In the genomic region with DNA sequence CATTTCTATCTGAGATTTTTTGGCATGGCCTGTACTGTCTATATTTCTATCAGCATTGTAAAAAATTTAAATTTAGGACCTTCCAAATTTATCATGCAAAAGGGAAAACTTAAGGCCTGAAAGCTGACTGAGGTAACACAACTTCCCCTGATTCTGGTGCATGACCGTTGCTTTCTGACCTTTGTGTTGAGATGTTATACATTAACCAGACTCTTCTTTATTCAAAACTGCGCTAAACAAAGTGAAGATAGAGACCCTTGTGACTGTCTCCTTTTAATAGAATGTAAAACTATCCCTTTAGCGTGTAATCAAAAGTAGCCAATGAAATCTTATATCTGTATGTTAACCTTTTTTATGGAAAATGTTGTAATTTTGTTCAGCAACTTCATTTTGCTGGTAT, we compare ENCODE assay signal across 12 cellular contexts. TPM values are rescaled to one million over a fixed set of nuclear protein-coding genes. Genes with fewer than 3 reads are reported as not detected.
"Had no signal": no experiment of that assay in that cellular context is flagged by ENCODE, and none has a peak within 500 bp of the region (broad histone marks: within the 10 kb centered on the region; RNA-seq: fewer than 3 reads in every experiment).

No MANE protein-coding gene starts in this region.

RNA-seq across cellular contexts. Expression of a gene that starts 1.9 kb away (rescaled TPM):
- total RNA-seq: activated B cell treated with CpG ODN at 0.5 μM for 24 hours; activated CD4-positive, alpha-beta memory T cell treated with anti-CD3 and anti-CD28 coated beads for 36 hours; activated CD4-positive, alpha-beta memory T cell treated with anti-CD3 and anti-CD28 coated beads, Interleukin-2, amount 10 ng/mL, durations not matched to agents 7 days and 5 days; activated CD4-positive, alpha-beta T cell treated with anti-CD3 and anti-CD28 coated beads for 36 hours; activated CD4-positive, alpha-beta T cell treated with anti-CD3 and anti-CD28 coated beads, Interleukin-2, amount 10 ng/mL, durations not matched to agents 24 days and 14 days; activated CD4-positive, alpha-beta T cell treated with anti-CD3 and anti-CD28 coated beads, Interleukin-2, amount 10 ng/mL, durations not matched to agents 7 days and 5 days; activated CD8-positive, alpha-beta memory T cell treated with anti-CD3 and anti-CD28 coated beads for 36 hours; activated CD8-positive, alpha-beta T cell treated with anti-CD3 and anti-CD28 coated beads for 36 hours; activated CD8-positive, alpha-beta T cell treated with anti-CD3 and anti-CD28 coated beads, Interleukin-2, amount 10 ng/mL, durations not matched to agents 7 days and 5 days; T-helper 1 cell treated with Interleukin-12 subunit alpha and Interleukin-12 subunit beta and Interleukin-4 antibody, amounts not matched to agents 30 ng/mL and 1 ng/mL, for 36 hours; T-helper 17 cell; T-helper 2 cell treated with Interferon-gamma antibody and Interleukin-4, amounts not matched to agents 100 ng/mL and 5 ng/mL, for 36 hours had no signal
